In the genomic region with DNA sequence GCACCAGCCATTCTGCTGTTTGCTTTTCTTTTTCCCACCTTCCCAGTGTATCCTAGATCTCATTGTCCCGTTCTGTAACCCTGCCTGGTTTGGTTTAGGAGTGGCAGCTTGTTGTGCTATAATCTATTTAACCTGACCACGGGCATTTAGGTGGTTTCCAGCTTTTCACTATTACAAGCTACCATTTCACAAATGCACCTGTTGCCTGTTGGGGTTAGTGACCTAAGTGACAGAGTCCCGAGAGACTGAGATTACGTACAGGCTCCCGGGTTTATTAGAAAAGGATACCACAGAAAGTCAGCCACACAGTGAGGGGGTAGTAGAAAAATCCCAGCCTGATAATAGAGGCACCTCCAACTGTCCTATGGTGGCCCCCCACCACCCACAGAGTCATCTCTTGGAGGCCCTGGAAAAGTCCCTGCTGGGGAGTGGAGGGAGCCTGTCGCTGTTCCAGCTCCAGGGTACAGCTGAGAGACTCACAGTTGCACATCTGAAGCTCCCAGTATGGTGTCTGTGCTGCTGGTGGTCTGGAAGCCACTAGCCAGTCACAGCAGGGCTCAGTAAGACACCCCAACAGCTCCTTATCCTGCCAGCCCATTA, we compare ENCODE assay signal across 9 cellular contexts. TPM values are rescaled to one million over a fixed set of nuclear protein-coding genes. Genes with fewer than 3 reads are reported as not detected.
DNase-seq lines count a peak whose midpoint lies in the region; ATAC-seq and TF ChIP-seq lines count a peak whose summit lies in the region.
"Had no signal": no experiment of that assay in that cellular context is flagged by ENCODE, and none has a peak within 500 bp of the region (broad histone marks: within the 10 kb centered on the region; RNA-seq: fewer than 3 reads in every experiment).

No MANE protein-coding gene starts in this region.

- H3K9me2 ChIP-seq in OCI-LY1 (ENCODE audit: low read depth, low read length): no peaks in the 10 kb centered on the region

- H3K36me3 ChIP-seq in BLaER1 treated with 17β-estradiol and CSF1 and Interleukin-3, amounts not matched to agents 10 nM and 100 nM: peaks cover 61 to 92% (median 65%) of the 10 kb centered on the region in 11 experiments
- H3K36me3 ChIP-seq in OCI-LY1 (ENCODE audit: insufficient read depth, low read length): peaks cover 32% of the 10 kb centered on the region
- H3K36me3 ChIP-seq in thyroid gland: peaks cover 11 to 14% of the 10 kb centered on the region in 2 donors

- no peak overlapping the region for H2AFZ ChIP-seq in OCI-LY1 (ENCODE audit: low read length)

- TF ChIP-seq CTCF in OCI-LY1 (IDR thresholded peaks at IDR 0.05; ENCODE audit: low read length) (no peak), thyroid gland (IDR thresholded peaks at IDR 0.05) (no peak)

- peak overlapping the region in 9 of 11 experiments; percentile 6 to 70 (median 64); a peak in 17 of 22 replicates for H3K4me2 ChIP-seq in BLaER1 treated with 17β-estradiol and CSF1 and Interleukin-3, amounts not matched to agents 10 nM and 100 nM
- peak overlapping the region; percentile 28; the same call in 1 of the 2 replicates for H3K4me2 ChIP-seq in OCI-LY1 (ENCODE audit: low read length)

- H3K9me3 ChIP-seq in BLaER1 treated with 17β-estradiol and CSF1 and Interleukin-3, amounts not matched to agents 10 nM and 100 nM (replicated peaks in 1 of 11): no peaks in the 10 kb centered on the region
- H3K9me3 ChIP-seq in OCI-LY1 (ENCODE audit: low read length) (no peaks in the 10 kb centered on the region), thyroid gland (no peaks in the 10 kb centered on the region)

- H4K20me1 ChIP-seq in BLaER1 treated with 17β-estradiol and CSF1 and Interleukin-3, amounts not matched to agents 10 nM and 100 nM: peaks cover 11 to 73% (median 54%) of the 10 kb centered on the region in 11 experiments; a peak in 18 of 22 replicates
- H4K20me1 ChIP-seq in OCI-LY1 (ENCODE audit: insufficient read depth, low read length): no peaks in the 10 kb centered on the region

- peak overlapping the region in 3 of 11 experiments; percentile 22 to 54 (median 49); a peak in 5 of 22 replicates for H3K9ac ChIP-seq in BLaER1 treated with 17β-estradiol and CSF1 and Interleukin-3, amounts not matched to agents 10 nM and 100 nM
- H3K9ac ChIP-seq in OCI-LY1 (ENCODE audit: low read length): no peak overlapping the region; the same call in 1 of the 2 replicates

- DNase-seq in pons (ENCODE audit: low spot score) (no peak), thyroid gland (no peak), NCI-H510A (lab: John Stamatoyannopoulos, UW) (no peak), NCI-H2081 (lab: John Stamatoyannopoulos, UW) (no peak)
- DNase-seq: DMS 273 treated with DMSO at 0.1 percent for 48 hours had no signal

- no peak for TF ChIP-seq POLR2A in thyroid gland (IDR thresholded peaks at IDR 0.05)

- no peak overlapping the region for H3K4me3 ChIP-seq in BLaER1 treated with 17β-estradiol and CSF1 and Interleukin-3, amounts not matched to agents 10 nM and 100 nM
- H3K4me3 ChIP-seq in OCI-LY1 (ENCODE audit: low read depth, low read length, poor library complexity, severe bottlenecking) (no peak overlapping the region), thyroid gland (replicated peaks in 1 of 3) (no peak overlapping the region)

- H3K4me1 ChIP-seq in BLaER1 treated with 17β-estradiol and CSF1 and Interleukin-3, amounts not matched to agents 10 nM and 100 nM: peaks cover 23 to 46% (median 29%) of the 10 kb centered on the region in 10 experiments
- H3K4me1 ChIP-seq in OCI-LY1 (ENCODE audit: insufficient read depth, low read length, severe bottlenecking) (peaks cover 27% of the 10 kb centered on the region), thyroid gland (no peaks in the 10 kb centered on the region)

- H3K27me3 ChIP-seq in BLaER1 treated with 17β-estradiol and CSF1 and Interleukin-3, amounts not matched to agents 10 nM and 100 nM: no peaks in the 10 kb centered on the region
- H3K27me3 ChIP-seq in OCI-LY1 (ENCODE audit: insufficient read depth, low read length) (no peaks in the 10 kb centered on the region), thyroid gland (no peaks in the 10 kb centered on the region)

- H3F3A ChIP-seq in OCI-LY1 (ENCODE audit: insufficient read depth, low read length): no peaks in the 10 kb centered on the region

- no peaks in the 10 kb centered on the region for H3K79me2 ChIP-seq in OCI-LY1 (ENCODE audit: insufficient read depth, low read length)

- peak overlapping the region in 3 of 11 experiments; percentile 16 to 65 (median 41); a peak in 4 of 22 replicates for H3K27ac ChIP-seq in BLaER1 treated with 17β-estradiol and CSF1 and Interleukin-3, amounts not matched to agents 10 nM and 100 nM
- H3K27ac ChIP-seq in OCI-LY1 (ENCODE audit: low read depth, low read length, poor library complexity, severe bottlenecking) (peak overlapping the region; percentile 27), thyroid gland (no peak overlapping the region)

- ATAC-seq in GM18868 (IDR thresholded peaks at IDR 0.05; ENCODE audit: unreplicated experiment) (peak; percentile 62), HG02798 (IDR thresholded peaks at IDR 0.05; ENCODE audit: poor library complexity, unreplicated experiment) (peak; percentile 66)

- intact Hi-C loops in thyroid gland (cut with DNase I): loop anchor here (5.0 kb wide), 1 partner anchor 392 kb away; no protein-coding TSS in a partner anchor

- WGBS in thyroid gland, 2 donors: 79 to 93% methylated on average over 6 of the region's 6 CpGs

RNA-seq across cellular contexts. Expression of a gene that starts 21.2 kb away (rescaled TPM):
- total RNA-seq in thyroid gland: 10 to 100 TPM; 29.5 to 58.8 (median 48.4) TPM

RNA-seq across cellular contexts. Expression of a gene that starts 23.3 kb away (rescaled TPM):
- 10 to 100 TPM; 66.5 to 89.2 (median 74.6) TPM for total RNA-seq in thyroid gland
